Comparison of ENCODE assay signal across 14 cellular contexts in genomic region chr2:127575941-127576432, GRCh38. TPM values are rescaled to one million over a fixed set of nuclear protein-coding genes. Genes with fewer than 3 reads are reported as not detected.
DNase-seq lines count a peak whose midpoint lies in the region; ATAC-seq and TF ChIP-seq lines count a peak whose summit lies in the region.
"Had no signal": no experiment of that assay in that cellular context is flagged by ENCODE, and none has a peak within 500 bp of the region (broad histone marks: within the 10 kb centered on the region; RNA-seq: fewer than 3 reads in every experiment).

No MANE protein-coding gene starts in this region.

- H3K4me2 ChIP-seq in hepatocyte: peak overlapping the region; percentile 34

- peak overlapping the region; percentile 81 for H3K27ac Mint-ChIP-seq in activated CD4-positive, alpha-beta T cell treated with anti-CD3 and anti-CD28 coated beads, Interleukin-2, amount 10 ng/mL, durations not matched to agents 7 days and 5 days

- H3K4me1 ChIP-seq in adipocyte (ENCODE audit: control insufficient read depth, insufficient read depth, low read length) (peaks cover 22% of the 10 kb centered on the region), hepatocyte (ENCODE audit: insufficient read depth) (peaks cover 3% of the 10 kb centered on the region), thoracic aorta (ENCODE audit: control insufficient read depth in 1 of 2, low read depth in 2 of 2) (peaks cover 10 to 23% of the 10 kb centered on the region in 2 donors), body of pancreas (no peaks in the 10 kb centered on the region)
- H3K4me1 ChIP-seq: breast epithelium had no signal

- H3K9me3 Mint-ChIP-seq in activated CD4-positive, alpha-beta T cell treated with anti-CD3 and anti-CD28 coated beads, Interleukin-2, amount 10 ng/mL, durations not matched to agents 7 days and 5 days: no peaks in the 10 kb centered on the region

- 74% methylated on average over 11 of the region's 11 CpGs for WGBS in hepatocyte (ENCODE audit: low lambda C conversion rate, missing lambda C conversion rate)
- WGBS in body of pancreas, 2 donors: 62 to 63% methylated on average over 7 to 11 of the region's 11 CpGs

- no peak overlapping the region for H2AFZ ChIP-seq in hepatocyte

- peaks cover 12% of the 10 kb centered on the region for H3K27me3 Mint-ChIP-seq in activated CD4-positive, alpha-beta T cell treated with anti-CD3 and anti-CD28 coated beads, Interleukin-2, amount 10 ng/mL, durations not matched to agents 7 days and 5 days

- no peak for DNase-seq in activated CD4-positive, alpha-beta T cell treated with anti-CD3 and anti-CD28 coated beads, Interleukin-2, amount 10 ng/mL, durations not matched to agents 7 days and 5 days
- no peak for DNase-seq in activated CD4-positive, alpha-beta T cell treated with anti-CD3 and anti-CD28 coated beads, Interleukin-2, amount 50 U/mL, for 4 hours
- DNase-seq in adipocyte (ENCODE audit: low read depth) (no peak), hepatocyte (ENCODE audit: low spot score) (no peak), thoracic aorta (ENCODE audit: low spot score) (no peak), body of pancreas (no peak), HCEC 1CT (no peak)
- DNase-seq: activated effector memory CD4-positive, alpha-beta T cell treated with Interleukin-2 at 50 U/mL for 16 hours; COR-L47; NCI-H2227 treated with DMSO at 0.1 percent for 48 hours had no signal

- H4K20me1 ChIP-seq in hepatocyte (ENCODE audit: insufficient read depth, poor library complexity, severe bottlenecking): no peaks in the 10 kb centered on the region

- peaks cover 22% of the 10 kb centered on the region for H3K4me1 Mint-ChIP-seq in activated CD4-positive, alpha-beta T cell treated with anti-CD3 and anti-CD28 coated beads, Interleukin-2, amount 10 ng/mL, durations not matched to agents 7 days and 5 days

- H3K27ac ChIP-seq in hepatocyte (peak overlapping the region; percentile 72), thoracic aorta (peak overlapping the region; percentile 52 to 70), body of pancreas (no peak overlapping the region)
- H3K27ac ChIP-seq: left lung had no signal

- TF ChIP-seq POLR2A in body of pancreas (IDR thresholded peaks at IDR 0.05): no peak

- POLR2A ChIA-PET in activated CD4-positive, alpha-beta T cell treated with anti-CD3 and anti-CD28 coated beads, Interleukin-2, amount 10 ng/mL, durations not matched to agents 7 days and 5 days (lab: Charles Lee): interaction anchor here (0.6 to 1.1 kb wide), 3 partner anchors 50 to 570 kb away, joined by 3 to 13 read pairs (median 5); partner anchors contain the start of genes IWS1 and SFT2D3

- H3K9me2 ChIP-seq in hepatocyte (replicated peaks; ENCODE audit: insufficient read depth): no peaks in the 10 kb centered on the region

- intact Hi-C loops in body of pancreas (cut with DNase I): no loop called here

- TF ChIP-seq CTCF in hepatocyte (IDR thresholded peaks at IDR 0.05; ENCODE audit: poor library complexity): no peak
- TF ChIP-seq CTCF in thoracic aorta (IDR thresholded peaks at IDR 0.05): no peak
- TF ChIP-seq CTCF in body of pancreas (IDR thresholded peaks at IDR 0.05): no peak

- no peaks in the 10 kb centered on the region for H3K79me2 ChIP-seq in hepatocyte

- CTCF ChIA-PET in activated CD4-positive, alpha-beta T cell treated with anti-CD3 and anti-CD28 coated beads, Interleukin-2, amount 10 ng/mL, durations not matched to agents 7 days and 5 days (lab: Charles Lee): interaction anchor here (2.0 kb wide), 1 partner anchor 16 kb away, joined by 11 read pairs; no protein-coding TSS in a partner anchor

- no peaks in the 10 kb centered on the region for H3K9me3 ChIP-seq in adipocyte (ENCODE audit: control insufficient read depth, low read length)
- H3K9me3 ChIP-seq in hepatocyte (ENCODE audit: low read depth): no peaks in the 10 kb centered on the region
- no peaks in the 10 kb centered on the region for H3K9me3 ChIP-seq in thoracic aorta
- no peaks in the 10 kb centered on the region for H3K9me3 ChIP-seq in body of pancreas
- H3K9me3 ChIP-seq: breast epithelium, left lung had no signal

- H3K36me3 ChIP-seq in adipocyte (ENCODE audit: control insufficient read depth, insufficient read depth, low read length, severe bottlenecking) (no peaks in the 10 kb centered on the region), hepatocyte (replicated peaks; ENCODE audit: insufficient read depth, low read depth) (no peaks in the 10 kb centered on the region), thoracic aorta (no peaks in the 10 kb centered on the region), body of pancreas (replicated peaks in 1 of 2; ENCODE audit: insufficient read depth in 1 of 2, low read depth in 2 of 2) (no peaks in the 10 kb centered on the region)
- H3K36me3 ChIP-seq: breast epithelium, left lung had no signal

- ATAC-seq in thoracic aorta (ENCODE audit: insufficient number of reproducible peaks, low FRiP score, low read depth) (peak; percentile 13), body of pancreas (no peak), HG03439 (IDR thresholded peaks at IDR 0.05; ENCODE audit: unreplicated experiment) (no peak)

- peak overlapping the region; percentile 75 for H3K9ac ChIP-seq in adipocyte (ENCODE audit: low read length)

- H3K4me3 Mint-ChIP-seq in activated CD4-positive, alpha-beta T cell treated with anti-CD3 and anti-CD28 coated beads, Interleukin-2, amount 10 ng/mL, durations not matched to agents 7 days and 5 days: no peak overlapping the region

- H3K4me3 ChIP-seq in adipocyte (ENCODE audit: low read length) (peak overlapping the region; percentile 36), hepatocyte (no peak overlapping the region), thoracic aorta (peak overlapping the region; percentile 43), body of pancreas (no peak overlapping the region)
- H3K4me3 ChIP-seq: left lung, skin epidermis had no signal

- H3K27me3 ChIP-seq in adipocyte (replicated peaks; ENCODE audit: control insufficient read depth, insufficient read depth, low read length): no peaks in the 10 kb centered on the region
- no peaks in the 10 kb centered on the region for H3K27me3 ChIP-seq in hepatocyte
- H3K27me3 ChIP-seq in thoracic aorta (replicated peaks; ENCODE audit: insufficient read depth): no peaks in the 10 kb centered on the region
- H3K27me3 ChIP-seq in body of pancreas: no peaks in the 10 kb centered on the region
- H3K27me3 ChIP-seq: breast epithelium, left lung had no signal

- no peaks in the 10 kb centered on the region for H3K36me3 Mint-ChIP-seq in activated CD4-positive, alpha-beta T cell treated with anti-CD3 and anti-CD28 coated beads, Interleukin-2, amount 10 ng/mL, durations not matched to agents 7 days and 5 days (ENCODE audit: low read depth)

RNA-seq across cellular contexts. Expression of gene MYO7B, which starts 40.5 kb away (rescaled TPM):
- under 1 TPM; 0.60 to 0.69 TPM for total RNA-seq in activated CD4-positive, alpha-beta T cell treated with anti-CD3 and anti-CD28 coated beads, Interleukin-2, amount 10 ng/mL, durations not matched to agents 7 days and 5 days
- total RNA-seq in hepatocyte (17.6 and 20.1 TPM in 2 replicates), thoracic aorta (under 1 TPM; 0.14 to 0.78 TPM), body of pancreas (1 to 10 TPM in 1 of 2 donors, under 1 TPM in 1; 0.33 to 1.8 TPM)
- polyA plus RNA-seq in hepatocyte: 12.6 and 17.6 TPM in 2 replicates

RNA-seq across cellular contexts. Expression of gene IWS1, which starts 49.7 kb away (rescaled TPM):
- total RNA-seq in activated CD4-positive, alpha-beta T cell treated with anti-CD3 and anti-CD28 coated beads, Interleukin-2, amount 10 ng/mL, durations not matched to agents 7 days and 5 days: 10 to 100 TPM; 43.0 to 46.9 TPM
- 45.9 and 58.5 TPM in 2 replicates for total RNA-seq in hepatocyte
- 47.8 and 49.3 TPM in 2 replicates for polyA plus RNA-seq in hepatocyte
- total RNA-seq in thoracic aorta: 10 to 100 TPM; 43.2 to 54.0 TPM
- 10 to 100 TPM; 25.9 to 26.7 TPM for total RNA-seq in body of pancreas

Comparison
In these comparisons a context has a peak if more than half of its experiments do, and no peak if none do; other contexts are left out.
1. H3K4me3 ChIP-seq: peak in adipocyte (single experiment) and thoracic aorta (single experiment); none in hepatocyte (single experiment) and body of pancreas (0 of 2).
2. H3K27ac ChIP-seq: peak in hepatocyte (single experiment) and thoracic aorta (2 of 2); none in body of pancreas (0 of 4).